Comparison of ENCODE assay signal across 13 cellular contexts in the genomic region with DNA sequence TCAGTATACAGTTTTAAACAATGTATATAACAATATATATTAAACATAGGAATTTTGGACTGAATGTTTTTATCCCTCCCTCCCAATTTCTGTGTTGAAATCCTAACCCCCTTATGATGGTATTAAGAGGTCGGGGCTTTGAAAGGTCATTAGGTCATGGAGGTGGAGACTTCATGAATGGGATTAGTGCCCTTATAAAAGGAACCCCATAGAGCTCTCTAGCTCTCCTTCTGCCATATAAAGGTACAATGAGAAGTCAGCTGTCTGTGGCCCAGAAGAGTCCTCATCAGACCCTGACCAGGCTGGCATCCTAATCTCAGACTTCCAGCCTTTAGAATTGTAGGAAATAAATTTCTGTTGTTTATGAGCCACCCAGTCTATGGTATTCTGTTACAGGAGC. TPM values are rescaled to one million over a fixed set of nuclear protein-coding genes. Genes with fewer than 3 reads are reported as not detected.
"Had no signal": no experiment of that assay in that cellular context is flagged by ENCODE, and none has a peak within 500 bp of the region (broad histone marks: within the 10 kb centered on the region; RNA-seq: fewer than 3 reads in every experiment).

No MANE protein-coding gene starts in this region.

- H3K4me3 ChIP-seq: pancreas had no signal

- ATAC-seq: esophagus mucosa, foreskin keratinocyte, heart left ventricle, left colon, pancreas had no signal

- H3K36me3 ChIP-seq: pancreas had no signal

- DNase-seq: activated CD4-positive, alpha-beta T cell treated with anti-CD3 and anti-CD28 coated beads for 1 hour; activated CD4-positive, alpha-beta T cell treated with anti-CD3 and anti-CD28 coated beads, Interleukin-2, amount 50 U/mL, for 48 hours; activated gamma-delta T cell; activated T-cell treated with anti-CD3 and anti-CD28 coated beads, Interleukin-2, amount 50 U/mL, for 48 hours; foreskin keratinocyte; heart left ventricle; left colon; mesendoderm; pancreas; stimulated activated CD4-positive, alpha-beta T cell treated with anti-CD3 and anti-CD28 coated beads, Interleukin-2, amount 100 ng/mL, for 24 hours; stimulated activated naive CD4-positive, alpha-beta T cell had no signal

- H3K9me3 ChIP-seq: pancreas had no signal

- H3K4me1 ChIP-seq: foreskin keratinocyte, pancreas had no signal

- H3K27ac ChIP-seq: foreskin keratinocyte, heart left ventricle, pancreas had no signal

- H3K27me3 ChIP-seq: foreskin keratinocyte, heart left ventricle, pancreas had no signal

RNA-seq across cellular contexts. Expression of gene NNMT, which starts 6.5 kb away (rescaled TPM):
- total RNA-seq: foreskin keratinocyte had no signal
- polyA plus RNA-seq: foreskin keratinocyte, neural cell had no signal
